In genomic region chr4:149108626-149109025, GRCh38 we compare ENCODE assay signal across 29 cellular contexts.
"Had no signal": no experiment of that assay in that cellular context is flagged by ENCODE, and none has a peak within 500 bp of the region (broad histone marks: within the 10 kb centered on the region; RNA-seq: fewer than 3 reads in every experiment).

No MANE protein-coding gene starts in this region.

- H3K36me3 Mint-ChIP-seq: activated naive CD8-positive, alpha-beta T cell treated with anti-CD3 and anti-CD28 coated beads for 36 hours; mesothelial cell of epicardium; naive B cell; stimulated activated naive B cell treated with anti-CD40 and anti-IgM and Interleukin-4, amounts not matched to agents 10 μg/mL and 1 μg/mL and 100 μg/mL, for 72 hours had no signal

- H3K4me1 ChIP-seq: tibial artery, upper lobe of right lung had no signal

- H3K4me3 ChIP-seq: ovary, sigmoid colon, suprapubic skin, tibial artery, upper lobe of right lung had no signal

- DNase-seq: activated CD4-positive, alpha-beta T cell treated with anti-CD3 and anti-CD28 coated beads for 36 hours; activated CD4-positive, CD25-positive, alpha-beta regulatory T cell; activated CD8-positive, alpha-beta memory T cell treated with anti-CD3 and anti-CD28 coated beads for 24 hours; activated effector memory CD4-positive, alpha-beta T cell treated with Interleukin-2 at 50 U/mL for 16 hours; activated naive CD4-positive, alpha-beta T cell treated with anti-CD3 and anti-CD28 coated beads for 36 hours; activated naive CD8-positive, alpha-beta T cell treated with anti-CD3 and anti-CD28 coated beads for 36 hours; central memory CD4-positive, alpha-beta T cell; effector CD4-positive, alpha-beta T cell; head of caudate nucleus; hippocampal formation; kidney; left colon; naive B cell; nephron progenitor cell; ovary; sigmoid colon; stimulated activated CD4-positive, alpha-beta T cell treated with anti-CD3 and anti-CD28 coated beads, Interleukin-15, amount 100 ng/mL, for 24 hours; stimulated activated CD4-positive, alpha-beta T cell treated with anti-CD3 and anti-CD28 coated beads, Interleukin-2, amount 100 ng/mL, for 24 hours; stimulated activated naive B cell treated with anti-CD40 and anti-IgM and Interleukin-4, amounts not matched to agents 10 μg/mL and 1 μg/mL and 100 μg/mL, for 72 hours; T-helper 1 cell; tibial artery; upper lobe of right lung had no signal

- H3K27me3 Mint-ChIP-seq: activated CD4-positive, alpha-beta T cell treated with anti-CD3 and anti-CD28 coated beads for 36 hours; dendritic cell treated with granulocyte-macrophage colony-stimulating factor and Interleukin-4, amounts not matched to agents 40 ng/mL and 50 ng/mL, for 4 days; naive B cell; progenitor cell of endocrine pancreas; stimulated activated naive B cell treated with anti-CD40 and anti-IgM and Interleukin-4, amounts not matched to agents 10 μg/mL and 1 μg/mL and 100 μg/mL, for 72 hours had no signal

- H3K4me3 Mint-ChIP-seq: activated CD4-positive, alpha-beta T cell treated with anti-CD3 and anti-CD28 coated beads for 36 hours; activated naive CD4-positive, alpha-beta T cell treated with anti-CD3 and anti-CD28 coated beads for 36 hours; activated naive CD8-positive, alpha-beta T cell treated with anti-CD3 and anti-CD28 coated beads for 36 hours; dendritic cell treated with granulocyte-macrophage colony-stimulating factor and Interleukin-4, amounts not matched to agents 40 ng/mL and 50 ng/mL, for 4 days; mesothelial cell of epicardium; naive B cell; nephron progenitor cell; stimulated activated naive B cell treated with anti-CD40 and anti-IgM and Interleukin-4, amounts not matched to agents 10 μg/mL and 1 μg/mL and 100 μg/mL, for 72 hours; T-helper 2 cell treated with Interferon-gamma antibody and Interleukin-4, amounts not matched to agents 5 μg/mL and 100 μg/mL, for 36 hours had no signal

- H3K27ac Mint-ChIP-seq: activated CD4-positive, alpha-beta T cell treated with anti-CD3 and anti-CD28 coated beads for 36 hours; activated naive CD4-positive, alpha-beta T cell treated with anti-CD3 and anti-CD28 coated beads for 36 hours; activated naive CD8-positive, alpha-beta T cell treated with anti-CD3 and anti-CD28 coated beads for 36 hours; dendritic cell treated with granulocyte-macrophage colony-stimulating factor and Interleukin-4, amounts not matched to agents 40 ng/mL and 50 ng/mL, for 4 days; mesothelial cell of epicardium; naive B cell; nephron progenitor cell; progenitor cell of endocrine pancreas; stimulated activated naive B cell treated with anti-CD40 and anti-IgM and Interleukin-4, amounts not matched to agents 10 μg/mL and 1 μg/mL and 100 μg/mL, for 72 hours; T-helper 2 cell treated with Interferon-gamma antibody and Interleukin-4, amounts not matched to agents 5 μg/mL and 100 μg/mL, for 36 hours had no signal

- ATAC-seq: activated CD4-positive, alpha-beta T cell treated with anti-CD3 and anti-CD28 coated beads for 36 hours; left colon; stimulated activated naive B cell treated with anti-CD40 and anti-IgM and Interleukin-4, amounts not matched to agents 10 μg/mL and 1 μg/mL and 100 μg/mL, for 72 hours; upper lobe of right lung had no signal

- H3K9me3 Mint-ChIP-seq: activated naive CD4-positive, alpha-beta T cell treated with anti-CD3 and anti-CD28 coated beads for 36 hours; activated naive CD8-positive, alpha-beta T cell treated with anti-CD3 and anti-CD28 coated beads for 36 hours; dendritic cell treated with granulocyte-macrophage colony-stimulating factor and Interleukin-4, amounts not matched to agents 40 ng/mL and 50 ng/mL, for 4 days had no signal

- H3K4me1 Mint-ChIP-seq: activated CD4-positive, alpha-beta T cell treated with anti-CD3 and anti-CD28 coated beads for 36 hours; activated naive CD8-positive, alpha-beta T cell treated with anti-CD3 and anti-CD28 coated beads for 36 hours; naive B cell; nephron progenitor cell; stimulated activated naive B cell treated with anti-CD40 and anti-IgM and Interleukin-4, amounts not matched to agents 10 μg/mL and 1 μg/mL and 100 μg/mL, for 72 hours had no signal

- H3K27me3 ChIP-seq: neutrophil, ovary, sigmoid colon, suprapubic skin, tibial artery, upper lobe of right lung had no signal

- H3K36me3 ChIP-seq: neutrophil, ovary, sigmoid colon, suprapubic skin, tibial artery, upper lobe of right lung had no signal

- FAIRE-seq: kidney had no signal

- H3K9me3 ChIP-seq: neutrophil, ovary, sigmoid colon, suprapubic skin, tibial artery, upper lobe of right lung had no signal

- H3K27ac ChIP-seq: epithelial cell of prostate, neutrophil, ovary, sigmoid colon, suprapubic skin, tibial artery, upper lobe of right lung had no signal
